1 cellular context compared by ENCODE assay signal in the genomic region with DNA sequence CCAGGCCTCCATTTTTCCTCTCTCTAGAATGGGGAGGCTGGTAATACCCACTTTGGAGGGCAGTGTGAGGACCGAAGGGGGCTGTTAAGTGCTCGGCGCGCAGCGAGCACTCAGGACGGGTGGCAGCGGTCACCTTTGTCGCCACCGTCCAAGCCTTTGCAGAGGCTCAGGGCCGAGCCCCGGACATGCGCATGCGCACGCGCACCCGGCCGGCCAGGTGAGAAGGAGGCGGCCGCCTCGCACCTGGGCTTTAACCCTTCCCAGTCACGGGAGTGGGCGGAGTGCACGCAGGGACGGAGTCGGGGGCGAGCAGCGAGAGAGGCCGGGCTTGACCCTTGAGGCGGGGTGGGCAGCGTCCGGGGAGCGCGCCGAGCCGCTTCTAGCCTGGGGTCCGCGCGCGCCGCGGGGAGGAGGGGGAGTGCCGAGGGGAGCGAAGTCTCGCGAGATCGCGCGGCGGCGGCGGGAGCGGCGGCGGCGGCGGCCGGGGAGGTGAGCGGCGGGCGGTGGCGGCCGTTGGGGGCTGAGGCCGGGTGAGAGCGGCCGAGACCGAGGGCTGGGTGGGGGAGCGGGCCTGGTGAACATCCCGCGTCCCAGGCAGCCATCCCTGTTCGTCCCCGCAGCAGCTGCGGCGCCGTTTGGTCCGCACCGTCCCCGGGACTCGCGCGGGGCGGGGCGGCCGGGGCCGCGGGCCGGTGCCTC.
TF ChIP-seq lines count a peak whose summit lies in the region.

A gene with protein sequence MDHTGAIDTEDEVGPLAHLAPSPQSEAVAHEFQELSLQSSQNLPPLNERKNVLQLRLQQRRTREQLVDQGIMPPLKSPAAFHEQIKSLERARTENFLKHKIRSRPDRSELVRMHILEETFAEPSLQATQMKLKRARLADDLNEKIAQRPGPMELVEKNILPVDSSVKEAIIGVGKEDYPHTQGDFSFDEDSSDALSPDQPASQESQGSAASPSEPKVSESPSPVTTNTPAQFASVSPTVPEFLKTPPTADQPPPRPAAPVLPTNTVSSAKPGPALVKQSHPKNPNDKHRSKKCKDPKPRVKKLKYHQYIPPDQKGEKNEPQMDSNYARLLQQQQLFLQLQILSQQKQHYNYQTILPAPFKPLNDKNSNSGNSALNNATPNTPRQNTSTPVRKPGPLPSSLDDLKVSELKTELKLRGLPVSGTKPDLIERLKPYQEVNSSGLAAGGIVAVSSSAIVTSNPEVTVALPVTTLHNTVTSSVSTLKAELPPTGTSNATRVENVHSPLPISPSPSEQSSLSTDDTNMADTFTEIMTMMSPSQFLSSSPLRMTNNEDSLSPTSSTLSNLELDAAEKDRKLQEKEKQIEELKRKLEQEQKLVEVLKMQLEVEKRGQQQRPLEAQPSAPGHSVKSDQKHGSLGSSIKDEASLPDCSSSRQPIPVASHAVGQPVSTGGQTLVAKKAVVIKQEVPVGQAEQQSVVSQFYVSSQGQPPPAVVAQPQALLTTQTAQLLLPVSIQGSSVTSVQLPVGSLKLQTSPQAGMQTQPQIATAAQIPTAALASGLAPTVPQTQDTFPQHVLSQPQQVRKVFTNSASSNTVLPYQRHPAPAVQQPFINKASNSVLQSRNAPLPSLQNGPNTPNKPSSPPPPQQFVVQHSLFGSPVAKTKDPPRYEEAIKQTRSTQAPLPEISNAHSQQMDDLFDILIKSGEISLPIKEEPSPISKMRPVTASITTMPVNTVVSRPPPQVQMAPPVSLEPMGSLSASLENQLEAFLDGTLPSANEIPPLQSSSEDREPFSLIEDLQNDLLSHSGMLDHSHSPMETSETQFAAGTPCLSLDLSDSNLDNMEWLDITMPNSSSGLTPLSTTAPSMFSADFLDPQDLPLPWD (plus strand): TSS at position 443 of the 699 bp plus-strand sequence. CDS start 69,288 bp downstream, outside the sequence.

TF ChIP-seq in K562, 482 proteins besides CTCF, POLR2A, EP300 and RAD21 (continued from another document and continues in another):
- TF ChIP-seq, protein P1, sequence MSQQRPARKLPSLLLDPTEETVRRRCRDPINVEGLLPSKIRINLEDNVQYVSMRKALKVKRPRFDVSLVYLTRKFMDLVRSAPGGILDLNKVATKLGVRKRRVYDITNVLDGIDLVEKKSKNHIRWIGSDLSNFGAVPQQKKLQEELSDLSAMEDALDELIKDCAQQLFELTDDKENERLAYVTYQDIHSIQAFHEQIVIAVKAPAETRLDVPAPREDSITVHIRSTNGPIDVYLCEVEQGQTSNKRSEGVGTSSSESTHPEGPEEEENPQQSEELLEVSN (IDR thresholded peaks at IDR 0.05; ENCODE audit: borderline replicate concordance in 1 of 2, extremely low read depth in 1 of 2, insufficient read depth in 1 of 2, insufficient read length in 1 of 2, low read depth in 1 of 2, low read length in 1 of 2, poor library complexity in 1 of 2, severe bottlenecking in 1 of 2), result peak in 1 of 2 experiments; percentile 45
- TF ChIP-seq ZEB2 (IDR thresholded peaks at IDR 0.05) (peak; percentile 97), MYC (IDR thresholded peaks at IDR 0.05; ENCODE audit: low read depth, low read length) (peak; percentile 57; the same call in 1 of the 2 replicates), MYC (CRISPR knock-in tag; IDR thresholded peaks at IDR 0.05; ENCODE audit: borderline replicate concordance, low read depth) (peak; percentile 55; the same call in 1 of the 2 replicates), EGR1 (conservative IDR thresholded peaks at IDR 0.05) (peak; percentile 63), RBM34 (IDR thresholded peaks at IDR 0.05; ENCODE audit: borderline replicate concordance, insufficient read depth, low read length) (no peak), HOXB6 (CRISPR knock-in tag; IDR thresholded peaks at IDR 0.05; ENCODE audit: borderline replicate concordance) (no peak), SMARCA5 (IDR thresholded peaks at IDR 0.05) (no peak), MCM5 (IDR thresholded peaks at IDR 0.05; ENCODE audit: low read depth) (no peak), RHOXF2B (CRISPR knock-in tag; conservative IDR thresholded peaks at IDR 0.05) (no peak), NR4A1 (CRISPR knock-in tag; IDR thresholded peaks at IDR 0.05) (peak; percentile 70; the same call in 1 of the 2 replicates), NR4A1 (tag; IDR thresholded peaks at IDR 0.05) (no peak), NFE2 (IDR thresholded peaks at IDR 0.05; ENCODE audit: low read depth) (no peak), RUNX1 (IDR thresholded peaks at IDR 0.05; ENCODE audit: low read depth) (no peak), SAP30 (IDR thresholded peaks at IDR 0.05; ENCODE audit: borderline replicate concordance, insufficient read depth, low read depth, low read length, poor library complexity, severe bottlenecking) (peak; percentile 15), ZNF766 (CRISPR knock-in tag; conservative IDR thresholded peaks at IDR 0.05) (0 out of 2 replicates have a peak, but pooled peaks have one; percentile 39), RBM25 (IDR thresholded peaks at IDR 0.05; ENCODE audit: low read depth, low read length, severe bottlenecking) (peak; percentile 98), BRF1 (IDR thresholded peaks at IDR 0.05; ENCODE audit: borderline replicate concordance, extremely low read depth, insufficient read length) (no peak), E2F3 (CRISPR knock-in tag; IDR thresholded peaks at IDR 0.05) (0 out of 2 replicates have a peak, but pooled peaks have one; percentile 2), ZNF121 (CRISPR knock-in tag; conservative IDR thresholded peaks at IDR 0.05) (no peak), ZKSCAN8 (CRISPR knock-in tag; IDR thresholded peaks at IDR 0.05) (no peak), BCL6 (CRISPR knock-in tag; IDR thresholded peaks at IDR 0.05) (no peak), SLC30A9 (CRISPR knock-in tag; IDR thresholded peaks at IDR 0.05) (no peak), FOXK2 (conservative IDR thresholded peaks at IDR 0.05 in 1 of 2, IDR thresholded peaks at IDR 0.05 in 1 of 2; ENCODE audit: low read depth in 2 of 2) (no peak), NR2C1 (IDR thresholded peaks at IDR 0.05) (no peak), NR2C1 (tag; IDR thresholded peaks at IDR 0.05) (no peak), PHF21A (IDR thresholded peaks at IDR 0.05; ENCODE audit: borderline replicate concordance, low read depth) (no peak), NCOA4 (IDR thresholded peaks at IDR 0.05; ENCODE audit: partially characterized antibody) (no peak), STAT5B (CRISPR knock-in tag; IDR thresholded peaks at IDR 0.05) (no peak), SIN3B (IDR thresholded peaks at IDR 0.05; ENCODE audit: low read depth) (peak; percentile 23; the same call in 1 of the 2 replicates), DDX20 (tag; IDR thresholded peaks at IDR 0.05; ENCODE audit: low read depth) (no peak), TBL1XR1 (IDR thresholded peaks at IDR 0.05; ENCODE audit: low read length in 2 of 2) (peak in 1 of 2 experiments; percentile 46; a peak in 1 of 4 replicates), ZNF146 (CRISPR knock-in tag; IDR thresholded peaks at IDR 0.05; ENCODE audit: unreplicated experiment) (peak; percentile 7), XRCC5 (IDR thresholded peaks at IDR 0.05; ENCODE audit: low read depth, low read length) (no peak), HEY1 (CRISPR knock-in tag; IDR thresholded peaks at IDR 0.05; ENCODE audit: borderline replicate concordance) (no peak), EP400 (IDR thresholded peaks at IDR 0.05) (no peak), CREM (IDR thresholded peaks at IDR 0.05; ENCODE audit: low read depth) (peak; percentile 28; the same call in 1 of the 2 replicates), CHD1 (IDR thresholded peaks at IDR 0.05; ENCODE audit: low read length) (no peak), BHLHE40 (IDR thresholded peaks at IDR 0.05; ENCODE audit: low read length) (peak; percentile 60; the same call in 1 of the 2 replicates), YBX1 (IDR thresholded peaks at IDR 0.05) (no peak), NFXL1 (CRISPR knock-in tag; IDR thresholded peaks at IDR 0.05) (no peak), CBX1 (IDR thresholded peaks at IDR 0.05; ENCODE audit: low read depth) (peak; percentile 60; the same call in 1 of the 2 replicates), TAF1 (IDR thresholded peaks at IDR 0.05; ENCODE audit: control insufficient read depth, extremely low read depth, insufficient read depth, low read length, severe bottlenecking) (peak; percentile 63)
- TF ChIP-seq, protein P2, sequence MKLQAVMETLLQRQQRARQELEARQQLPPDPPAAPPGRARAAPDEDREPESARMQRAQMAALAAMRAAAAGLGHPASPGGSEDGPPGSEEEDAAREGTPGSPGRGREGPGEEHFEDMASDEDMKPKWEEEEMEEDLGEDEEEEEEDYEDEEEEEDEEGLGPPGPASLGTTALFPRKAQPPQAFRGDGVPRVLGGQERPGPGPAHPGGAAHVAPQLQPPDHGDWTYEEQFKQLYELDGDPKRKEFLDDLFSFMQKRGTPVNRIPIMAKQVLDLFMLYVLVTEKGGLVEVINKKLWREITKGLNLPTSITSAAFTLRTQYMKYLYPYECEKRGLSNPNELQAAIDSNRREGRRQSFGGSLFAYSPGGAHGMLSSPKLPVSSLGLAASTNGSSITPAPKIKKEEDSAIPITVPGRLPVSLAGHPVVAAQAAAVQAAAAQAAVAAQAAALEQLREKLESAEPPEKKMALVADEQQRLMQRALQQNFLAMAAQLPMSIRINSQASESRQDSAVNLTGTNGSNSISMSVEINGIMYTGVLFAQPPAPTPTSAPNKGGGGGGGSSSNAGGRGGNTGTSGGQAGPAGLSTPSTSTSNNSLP (IDR thresholded peaks at IDR 0.05; ENCODE audit: borderline replicate concordance, low read depth, low read length), result no peak
- TF ChIP-seq, protein P3, sequence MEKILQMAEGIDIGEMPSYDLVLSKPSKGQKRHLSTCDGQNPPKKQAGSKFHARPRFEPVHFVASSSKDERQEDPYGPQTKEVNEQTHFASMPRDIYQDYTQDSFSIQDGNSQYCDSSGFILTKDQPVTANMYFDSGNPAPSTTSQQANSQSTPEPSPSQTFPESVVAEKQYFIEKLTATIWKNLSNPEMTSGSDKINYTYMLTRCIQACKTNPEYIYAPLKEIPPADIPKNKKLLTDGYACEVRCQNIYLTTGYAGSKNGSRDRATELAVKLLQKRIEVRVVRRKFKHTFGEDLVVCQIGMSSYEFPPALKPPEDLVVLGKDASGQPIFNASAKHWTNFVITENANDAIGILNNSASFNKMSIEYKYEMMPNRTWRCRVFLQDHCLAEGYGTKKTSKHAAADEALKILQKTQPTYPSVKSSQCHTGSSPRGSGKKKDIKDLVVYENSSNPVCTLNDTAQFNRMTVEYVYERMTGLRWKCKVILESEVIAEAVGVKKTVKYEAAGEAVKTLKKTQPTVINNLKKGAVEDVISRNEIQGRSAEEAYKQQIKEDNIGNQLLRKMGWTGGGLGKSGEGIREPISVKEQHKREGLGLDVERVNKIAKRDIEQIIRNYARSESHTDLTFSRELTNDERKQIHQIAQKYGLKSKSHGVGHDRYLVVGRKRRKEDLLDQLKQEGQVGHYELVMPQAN (IDR thresholded peaks at IDR 0.05; ENCODE audit: borderline replicate concordance), result no peak
- TF ChIP-seq, protein P4, sequence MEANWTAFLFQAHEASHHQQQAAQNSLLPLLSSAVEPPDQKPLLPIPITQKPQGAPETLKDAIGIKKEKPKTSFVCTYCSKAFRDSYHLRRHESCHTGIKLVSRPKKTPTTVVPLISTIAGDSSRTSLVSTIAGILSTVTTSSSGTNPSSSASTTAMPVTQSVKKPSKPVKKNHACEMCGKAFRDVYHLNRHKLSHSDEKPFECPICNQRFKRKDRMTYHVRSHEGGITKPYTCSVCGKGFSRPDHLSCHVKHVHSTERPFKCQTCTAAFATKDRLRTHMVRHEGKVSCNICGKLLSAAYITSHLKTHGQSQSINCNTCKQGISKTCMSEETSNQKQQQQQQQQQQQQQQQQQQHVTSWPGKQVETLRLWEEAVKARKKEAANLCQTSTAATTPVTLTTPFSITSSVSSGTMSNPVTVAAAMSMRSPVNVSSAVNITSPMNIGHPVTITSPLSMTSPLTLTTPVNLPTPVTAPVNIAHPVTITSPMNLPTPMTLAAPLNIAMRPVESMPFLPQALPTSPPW (CRISPR knock-in tag; IDR thresholded peaks at IDR 0.05), result peak; percentile 94
- TF ChIP-seq, protein P5, sequence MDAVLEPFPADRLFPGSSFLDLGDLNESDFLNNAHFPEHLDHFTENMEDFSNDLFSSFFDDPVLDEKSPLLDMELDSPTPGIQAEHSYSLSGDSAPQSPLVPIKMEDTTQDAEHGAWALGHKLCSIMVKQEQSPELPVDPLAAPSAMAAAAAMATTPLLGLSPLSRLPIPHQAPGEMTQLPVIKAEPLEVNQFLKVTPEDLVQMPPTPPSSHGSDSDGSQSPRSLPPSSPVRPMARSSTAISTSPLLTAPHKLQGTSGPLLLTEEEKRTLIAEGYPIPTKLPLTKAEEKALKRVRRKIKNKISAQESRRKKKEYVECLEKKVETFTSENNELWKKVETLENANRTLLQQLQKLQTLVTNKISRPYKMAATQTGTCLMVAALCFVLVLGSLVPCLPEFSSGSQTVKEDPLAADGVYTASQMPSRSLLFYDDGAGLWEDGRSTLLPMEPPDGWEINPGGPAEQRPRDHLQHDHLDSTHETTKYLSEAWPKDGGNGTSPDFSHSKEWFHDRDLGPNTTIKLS (IDR thresholded peaks at IDR 0.05; ENCODE audit: borderline replicate concordance, low read depth), result peak; percentile 62
- TF ChIP-seq, protein P6, sequence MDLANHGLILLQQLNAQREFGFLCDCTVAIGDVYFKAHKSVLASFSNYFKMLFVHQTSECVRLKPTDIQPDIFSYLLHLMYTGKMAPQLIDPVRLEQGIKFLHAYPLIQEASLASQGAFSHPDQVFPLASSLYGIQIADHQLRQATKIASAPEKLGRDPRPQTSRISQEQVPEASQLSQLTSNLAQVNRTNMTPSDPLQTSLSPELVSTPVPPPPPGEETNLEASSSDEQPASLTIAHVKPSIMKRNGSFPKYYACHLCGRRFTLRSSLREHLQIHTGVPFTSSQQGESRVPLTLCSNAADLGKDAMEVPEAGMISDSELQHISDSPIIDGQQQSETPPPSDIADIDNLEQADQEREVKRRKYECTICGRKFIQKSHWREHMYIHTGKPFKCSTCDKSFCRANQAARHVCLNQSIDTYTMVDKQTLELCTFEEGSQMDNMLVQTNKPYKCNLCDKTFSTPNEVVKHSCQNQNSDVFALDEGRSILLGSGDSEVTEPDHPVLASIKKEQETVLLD (IDR thresholded peaks at IDR 0.05), result peak; percentile 97
- TF ChIP-seq, protein P7, sequence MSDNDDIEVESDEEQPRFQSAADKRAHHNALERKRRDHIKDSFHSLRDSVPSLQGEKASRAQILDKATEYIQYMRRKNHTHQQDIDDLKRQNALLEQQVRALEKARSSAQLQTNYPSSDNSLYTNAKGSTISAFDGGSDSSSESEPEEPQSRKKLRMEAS (CRISPR knock-in tag; IDR thresholded peaks at IDR 0.05), result no peak
- TF ChIP-seq, protein P8, sequence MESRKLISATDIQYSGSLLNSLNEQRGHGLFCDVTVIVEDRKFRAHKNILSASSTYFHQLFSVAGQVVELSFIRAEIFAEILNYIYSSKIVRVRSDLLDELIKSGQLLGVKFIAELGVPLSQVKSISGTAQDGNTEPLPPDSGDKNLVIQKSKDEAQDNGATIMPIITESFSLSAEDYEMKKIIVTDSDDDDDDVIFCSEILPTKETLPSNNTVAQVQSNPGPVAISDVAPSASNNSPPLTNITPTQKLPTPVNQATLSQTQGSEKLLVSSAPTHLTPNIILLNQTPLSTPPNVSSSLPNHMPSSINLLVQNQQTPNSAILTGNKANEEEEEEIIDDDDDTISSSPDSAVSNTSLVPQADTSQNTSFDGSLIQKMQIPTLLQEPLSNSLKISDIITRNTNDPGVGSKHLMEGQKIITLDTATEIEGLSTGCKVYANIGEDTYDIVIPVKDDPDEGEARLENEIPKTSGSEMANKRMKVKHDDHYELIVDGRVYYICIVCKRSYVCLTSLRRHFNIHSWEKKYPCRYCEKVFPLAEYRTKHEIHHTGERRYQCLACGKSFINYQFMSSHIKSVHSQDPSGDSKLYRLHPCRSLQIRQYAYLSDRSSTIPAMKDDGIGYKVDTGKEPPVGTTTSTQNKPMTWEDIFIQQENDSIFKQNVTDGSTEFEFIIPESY (CRISPR knock-in tag; IDR thresholded peaks at IDR 0.05), result no peak
